In the genomic region with DNA sequence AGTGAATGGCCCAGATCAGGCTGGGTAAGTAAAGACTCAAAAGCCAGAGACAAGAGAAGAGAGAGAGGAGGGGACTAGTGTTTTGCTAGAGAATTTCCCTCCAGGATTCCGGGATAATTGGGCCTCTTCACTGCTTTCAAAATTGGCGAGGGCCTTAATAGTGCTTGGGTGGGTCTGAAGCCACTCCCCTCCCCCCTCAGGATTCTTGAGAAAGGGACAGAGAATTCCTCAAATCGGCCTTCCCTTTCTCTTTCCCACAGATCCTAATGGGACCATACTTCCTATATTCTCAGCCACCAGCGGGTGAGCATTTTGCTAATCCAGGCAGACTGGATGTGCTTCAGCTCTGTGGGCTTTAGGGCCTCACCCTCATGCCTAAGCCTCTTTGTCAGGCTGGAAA, we compare ENCODE assay signal across 15 cellular contexts. TPM values are rescaled to one million over a fixed set of nuclear protein-coding genes. Genes with fewer than 3 reads are reported as not detected.
DNase-seq lines count a peak whose midpoint lies in the region; ATAC-seq and TF ChIP-seq lines count a peak whose summit lies in the region.
"Had no signal": no experiment of that assay in that cellular context is flagged by ENCODE, and none has a peak within 500 bp of the region (broad histone marks: within the 10 kb centered on the region; RNA-seq: fewer than 3 reads in every experiment).

No MANE protein-coding gene starts in this region.

- no peak for ATAC-seq in GM21447 (IDR thresholded peaks at IDR 0.05; ENCODE audit: unreplicated experiment)
- ATAC-seq in HG03342 (IDR thresholded peaks at IDR 0.05; ENCODE audit: unreplicated experiment) = no peak
- ATAC-seq: GM12878 had no signal

- H4K8ac ChIP-seq in mesendoderm (ENCODE audit: low read depth, low read length) = no peak overlapping the region

- no peak overlapping the region for H2BK5ac ChIP-seq in mesendoderm (ENCODE audit: low read length)

- H3K9ac ChIP-seq in HUES6 (ENCODE audit: low read length) = peak overlapping the region; percentile 18
- H3K9ac ChIP-seq in mesendoderm (ENCODE audit: low read length) = no peak overlapping the region

- H3K56ac ChIP-seq in mesendoderm (ENCODE audit: low read length) = no peak overlapping the region

- no peak overlapping the region for H3K4me2 ChIP-seq in mesendoderm (ENCODE audit: low read length)

- no peak overlapping the region for H3K18ac ChIP-seq in mesendoderm (ENCODE audit: low read length)

- H2BK15ac ChIP-seq in mesendoderm (replicated peaks; ENCODE audit: low read depth) = no peak overlapping the region

- no peak overlapping the region for H2AK5ac ChIP-seq in mesendoderm (ENCODE audit: low read length)

- no peak overlapping the region for H3K23ac ChIP-seq in mesendoderm (ENCODE audit: low read length)

- DNase-seq in ELF-1 (ENCODE audit: low read depth, low spot score) (peak; percentile 46), WERI-Rb-1 (peak; percentile 74), mesendoderm (peak; percentile 58), NCI-H524 (lab: John Stamatoyannopoulos, UW) (no peak), globus pallidus (ENCODE audit: low spot score) (no peak)
- DNase-seq: AML-193; CD4-positive, CD25-positive, alpha-beta regulatory T cell; NCI-H1105 treated with DMSO at 0.1 percent for 48 hours; NCI-H187 treated with DMSO at 0.1 percent for 48 hours had no signal

- H3K79me1 ChIP-seq in mesendoderm (ENCODE audit: low read length) = no peaks in the 10 kb centered on the region

- no peak for TF ChIP-seq CTCF in WERI-Rb-1 (IDR thresholded peaks at IDR 0.05; ENCODE audit: low read depth, low read length)

- H3K27me3 ChIP-seq in HUES6 (ENCODE audit: control insufficient read depth, insufficient read depth, low read length) = no peaks in the 10 kb centered on the region
- H3K27me3 ChIP-seq in WERI-Rb-1 (ENCODE audit: insufficient read depth, low read depth, severe bottlenecking) = no peaks in the 10 kb centered on the region
- no peaks in the 10 kb centered on the region for H3K27me3 ChIP-seq in mesendoderm (ENCODE audit: insufficient read depth, low read length, poor library complexity)

- no peak overlapping the region for H2BK120ac ChIP-seq in mesendoderm (ENCODE audit: low read depth, low read length)

- no peak overlapping the region for H3K4me3 ChIP-seq in HUES6 (ENCODE audit: low read depth, low read length)
- H3K4me3 ChIP-seq in WERI-Rb-1 (ENCODE audit: low read depth, low read length) = no peak overlapping the region
- no peak overlapping the region for H3K4me3 ChIP-seq in mesendoderm (ENCODE audit: low read length)
- H3K4me3 ChIP-seq: GM12878, HAP-1, SK-N-MC had no signal

- no peak overlapping the region for H4K5ac ChIP-seq in mesendoderm (ENCODE audit: low read length)

- WGBS in mesendoderm (ENCODE audit: extremely low coverage, insufficient coverage, low lambda C conversion rate) = no CpG with 5 or more reads among the region's 4 CpGs

- H3K4me1 ChIP-seq in HUES6 (ENCODE audit: control insufficient read depth, insufficient read depth, low read length) = peaks cover 7% of the 10 kb centered on the region; the same call in 1 of the 2 replicates
- H3K4me1 ChIP-seq in mesendoderm (ENCODE audit: control insufficient read depth, low read depth, low read length) = no peaks in the 10 kb centered on the region
- H3K4me1 ChIP-seq: HAP-1 had no signal

- peaks cover 21% of the 10 kb centered on the region for H3K36me3 ChIP-seq in HUES6 (ENCODE audit: control insufficient read depth, insufficient read depth, low read length)
- H3K36me3 ChIP-seq in WERI-Rb-1 = peaks cover 18% of the 10 kb centered on the region
- H3K36me3 ChIP-seq in mesendoderm (ENCODE audit: control insufficient read depth, insufficient read depth, low read length) = peaks cover 2% of the 10 kb centered on the region

- no peak overlapping the region for H3K4ac ChIP-seq in mesendoderm (ENCODE audit: low read depth, low read length)

- H3K9me3 ChIP-seq in HUES6 (ENCODE audit: control insufficient read depth, insufficient read depth, low read depth, low read length) (no peaks in the 10 kb centered on the region), WERI-Rb-1 (ENCODE audit: severe bottlenecking) (no peaks in the 10 kb centered on the region)
- H3K9me3 ChIP-seq: HAP-1 had no signal

- no peaks in the 10 kb centered on the region for H3K79me2 ChIP-seq in mesendoderm (ENCODE audit: control insufficient read depth, insufficient read depth, low read length)

- 0 out of 2 replicates have a peak overlapping the region, but pooled peaks have one; percentile 4 for H3K27ac ChIP-seq in HUES6 (ENCODE audit: low read depth, low read length)
- H3K27ac ChIP-seq in WERI-Rb-1 = peak overlapping the region; percentile 70
- peak overlapping the region; percentile 13 for H3K27ac ChIP-seq in mesendoderm (ENCODE audit: low read depth, low read length)
- H3K27ac ChIP-seq: SK-N-MC had no signal

RNA-seq across cellular contexts. Expression of a gene that starts 11.9 kb away (rescaled TPM):
- polyA plus RNA-seq in mesendoderm (2013, experiment 1 of 2) = 20.2 TPM
- 21.3 TPM for polyA plus RNA-seq in mesendoderm (2013, experiment 2 of 2)
- polyA plus RNA-seq: CD4-positive, CD25-positive, alpha-beta regulatory T cell had no signal

RNA-seq across cellular contexts. Expression of a gene that starts 15.2 kb away (rescaled TPM):
- 29.9 TPM for polyA plus RNA-seq in mesendoderm (2013, experiment 1 of 2)
- 30.8 TPM for polyA plus RNA-seq in mesendoderm (2013, experiment 2 of 2)

RNA-seq across cellular contexts. Expression of a gene that starts 25.4 kb away (rescaled TPM):
- polyA plus RNA-seq in mesendoderm (2013, experiment 1 of 2) = 14.2 TPM
- 15.0 TPM for polyA plus RNA-seq in mesendoderm (2013, experiment 2 of 2)

RNA-seq across cellular contexts. Expression of a gene that starts 38.9 kb away (rescaled TPM):
- not detected for polyA plus RNA-seq in mesendoderm (2013, experiment 1 of 2)
- not detected for polyA plus RNA-seq in mesendoderm (2013, experiment 2 of 2)
- polyA plus RNA-seq: CD4-positive, CD25-positive, alpha-beta regulatory T cell; GM12878 had no signal

RNA-seq across cellular contexts. Expression of a gene that starts 46.6 kb away (rescaled TPM):
- polyA plus RNA-seq in mesendoderm (2013, experiment 1 of 2) = 130 TPM
- polyA plus RNA-seq in mesendoderm (2013, experiment 2 of 2) = 130 TPM

Comparison
In these comparisons a context has a peak if more than half of its experiments do, and no peak if none do; other contexts are left out.
1. DNase-seq: peak in ELF-1 (single experiment), WERI-Rb-1 (single experiment) and mesendoderm (single experiment); none in NCI-H524 (0 of 2) and globus pallidus (single experiment).
2. H3K27ac ChIP-seq: peak in every context shown above with its lines; median percentile 70 in WERI-Rb-1; 13 in mesendoderm; 4 in HUES6.